2 cellular contexts compared by ENCODE assay signal in the genomic region with DNA sequence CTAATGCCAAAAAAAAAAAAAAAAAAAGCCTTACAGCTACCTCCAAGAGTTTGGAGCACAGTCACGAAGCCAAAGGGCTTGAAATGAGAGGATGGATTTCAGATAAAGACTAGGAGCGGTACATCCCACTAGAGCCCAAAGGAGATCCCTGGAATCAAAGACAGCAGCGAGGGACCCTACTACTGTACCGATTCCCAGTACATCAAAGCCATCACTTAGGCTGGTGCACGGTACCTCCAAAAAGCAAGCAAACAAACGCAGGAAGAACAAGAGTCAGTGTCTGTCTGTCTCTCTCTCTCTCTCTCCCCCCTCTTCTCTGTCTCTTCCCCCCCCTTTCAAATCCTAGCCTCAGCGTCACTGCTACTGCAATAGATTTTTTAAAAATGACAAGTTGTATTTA.
TF ChIP-seq lines count a peak whose summit lies in the region.

No MANE protein-coding gene starts in this region.

TF ChIP-seq in GM23338, 12 proteins besides CTCF, POLR2A, EP300 and RAD21 (continued from another document):
- no peak for TF ChIP-seq ZNF114 (CRISPR knock-in tag; IDR thresholded peaks at IDR 0.05)
- no peak for TF ChIP-seq EZH2 (IDR thresholded peaks at IDR 0.05; ENCODE audit: low read depth, unreplicated experiment)
- TF ChIP-seq, protein P1, sequence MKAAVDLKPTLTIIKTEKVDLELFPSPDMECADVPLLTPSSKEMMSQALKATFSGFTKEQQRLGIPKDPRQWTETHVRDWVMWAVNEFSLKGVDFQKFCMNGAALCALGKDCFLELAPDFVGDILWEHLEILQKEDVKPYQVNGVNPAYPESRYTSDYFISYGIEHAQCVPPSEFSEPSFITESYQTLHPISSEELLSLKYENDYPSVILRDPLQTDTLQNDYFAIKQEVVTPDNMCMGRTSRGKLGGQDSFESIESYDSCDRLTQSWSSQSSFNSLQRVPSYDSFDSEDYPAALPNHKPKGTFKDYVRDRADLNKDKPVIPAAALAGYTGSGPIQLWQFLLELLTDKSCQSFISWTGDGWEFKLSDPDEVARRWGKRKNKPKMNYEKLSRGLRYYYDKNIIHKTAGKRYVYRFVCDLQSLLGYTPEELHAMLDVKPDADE (IDR thresholded peaks at IDR 0.05), result no peak
- TF ChIP-seq STAT1 (IDR thresholded peaks at IDR 0.05; ENCODE audit: unreplicated experiment), result no peak
- TF ChIP-seq CREB1 (CRISPR knock-in tag; IDR thresholded peaks at IDR 0.05; ENCODE audit: low read depth), result no peak

TF ChIP-seq in SK-N-SH treated with all-trans-retinoic acid at 6 μM for 48 hours, 23 proteins besides CTCF, POLR2A, EP300 and RAD21 (continued from another document):
- TF ChIP-seq, protein P2, sequence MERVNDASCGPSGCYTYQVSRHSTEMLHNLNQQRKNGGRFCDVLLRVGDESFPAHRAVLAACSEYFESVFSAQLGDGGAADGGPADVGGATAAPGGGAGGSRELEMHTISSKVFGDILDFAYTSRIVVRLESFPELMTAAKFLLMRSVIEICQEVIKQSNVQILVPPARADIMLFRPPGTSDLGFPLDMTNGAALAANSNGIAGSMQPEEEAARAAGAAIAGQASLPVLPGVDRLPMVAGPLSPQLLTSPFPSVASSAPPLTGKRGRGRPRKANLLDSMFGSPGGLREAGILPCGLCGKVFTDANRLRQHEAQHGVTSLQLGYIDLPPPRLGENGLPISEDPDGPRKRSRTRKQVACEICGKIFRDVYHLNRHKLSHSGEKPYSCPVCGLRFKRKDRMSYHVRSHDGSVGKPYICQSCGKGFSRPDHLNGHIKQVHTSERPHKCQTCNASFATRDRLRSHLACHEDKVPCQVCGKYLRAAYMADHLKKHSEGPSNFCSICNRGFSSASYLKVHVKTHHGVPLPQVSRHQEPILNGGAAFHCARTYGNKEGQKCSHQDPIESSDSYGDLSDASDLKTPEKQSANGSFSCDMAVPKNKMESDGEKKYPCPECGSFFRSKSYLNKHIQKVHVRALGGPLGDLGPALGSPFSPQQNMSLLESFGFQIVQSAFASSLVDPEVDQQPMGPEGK (CRISPR knock-in tag; IDR thresholded peaks at IDR 0.05; ENCODE audit: borderline replicate concordance), result peak; percentile 41; the same call in 1 of the 2 replicates
- TF ChIP-seq ESRRG (CRISPR knock-in tag; IDR thresholded peaks at IDR 0.05) (no peak), OSR1 (CRISPR knock-in tag; IDR thresholded peaks at IDR 0.05) (no peak), GLIS3 (CRISPR knock-in tag; IDR thresholded peaks at IDR 0.05) (no peak), SNAI2 (CRISPR knock-in tag; IDR thresholded peaks at IDR 0.05) (no peak), CSDC2 (CRISPR knock-in tag; IDR thresholded peaks at IDR 0.05) (no peak)
